ENCODE assay signal across 11 cellular contexts in the genomic region with DNA sequence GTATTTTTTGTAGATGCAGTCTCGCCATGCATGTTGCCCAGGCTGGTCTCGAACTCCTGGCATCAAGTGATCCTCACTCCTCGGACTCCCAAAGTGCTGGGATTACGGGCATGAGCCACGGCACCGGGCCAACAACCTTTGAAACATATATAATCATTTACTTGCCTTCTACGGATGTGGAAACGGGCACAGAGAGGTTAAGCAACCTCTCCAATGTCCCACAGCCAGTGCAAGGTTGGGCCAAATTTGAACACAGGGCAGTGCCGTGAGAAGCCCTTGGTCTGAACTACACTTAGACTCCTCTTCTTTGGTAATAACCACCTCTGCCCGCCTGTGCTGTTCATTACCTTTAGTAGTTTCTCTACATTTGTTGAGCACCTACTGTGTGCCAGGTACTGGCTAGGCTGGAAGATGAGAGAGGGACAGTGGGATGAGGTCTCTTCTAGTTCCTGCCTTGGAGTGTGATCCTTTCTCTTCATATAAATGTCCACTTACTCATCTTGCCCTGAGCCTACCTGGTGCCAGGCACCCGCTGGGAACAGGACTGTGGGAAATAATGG. TPM values are rescaled to one million over a fixed set of nuclear protein-coding genes. Genes with fewer than 3 reads are reported as not detected.
DNase-seq lines count a peak whose midpoint lies in the region; ATAC-seq, FAIRE-seq and TF ChIP-seq lines count a peak whose summit lies in the region.
"Had no signal": no experiment of that assay in that cellular context is flagged by ENCODE, and none has a peak within 500 bp of the region (broad histone marks: within the 10 kb centered on the region; RNA-seq: fewer than 3 reads in every experiment).

No MANE protein-coding gene starts in this region.

- H3K9me3 Mint-ChIP-seq in activated naive CD4-positive, alpha-beta T cell treated with anti-CD3 and anti-CD28 coated beads, Interleukin-2, amount 50 U/mL, for 24 hours: no peaks in the 10 kb centered on the region
- no peaks in the 10 kb centered on the region for H3K9me3 Mint-ChIP-seq in activated CD8-positive, alpha-beta T cell treated with anti-CD3 and anti-CD28 coated beads for 36 hours
- no peaks in the 10 kb centered on the region for H3K9me3 Mint-ChIP-seq in stimulated activated memory B cell treated with anti-CD40 and anti-IgM and Interleukin-4, amounts not matched to agents 10 μg/mL and 1 μg/mL and 100 μg/mL, for 72 hours

- POLR2A ChIA-PET in activated CD8-positive, alpha-beta T cell treated with anti-CD3 and anti-CD28 coated beads for 36 hours (lab: Charles Lee): interaction anchor here (2.7 kb wide), 1 partner anchor 9 kb away, joined by 8 read pairs; no protein-coding TSS in a partner anchor

- H3K36me3 ChIP-seq in vagina: peaks cover 0 to 25% of the 10 kb centered on the region in 2 donors

- no peak overlapping the region for H3K27ac Mint-ChIP-seq in activated naive CD4-positive, alpha-beta T cell treated with anti-CD3 and anti-CD28 coated beads, Interleukin-2, amount 50 U/mL, for 24 hours
- H3K27ac Mint-ChIP-seq in activated CD8-positive, alpha-beta T cell treated with anti-CD3 and anti-CD28 coated beads for 36 hours: peak overlapping the region; percentile 75
- peak overlapping the region; percentile 97 for H3K27ac Mint-ChIP-seq in stimulated activated memory B cell treated with anti-CD40 and anti-IgM and Interleukin-4, amounts not matched to agents 10 μg/mL and 1 μg/mL and 100 μg/mL, for 72 hours

- peak overlapping the region; percentile 97 for H3K4me3 Mint-ChIP-seq in activated naive CD4-positive, alpha-beta T cell treated with anti-CD3 and anti-CD28 coated beads, Interleukin-2, amount 50 U/mL, for 24 hours
- peak overlapping the region; percentile 97 for H3K4me3 Mint-ChIP-seq in activated CD8-positive, alpha-beta T cell treated with anti-CD3 and anti-CD28 coated beads for 36 hours
- H3K4me3 Mint-ChIP-seq in stimulated activated memory B cell treated with anti-CD40 and anti-IgM and Interleukin-4, amounts not matched to agents 10 μg/mL and 1 μg/mL and 100 μg/mL, for 72 hours: no peak overlapping the region

- no peak overlapping the region for H3K4me3 ChIP-seq in vagina
- H3K4me3 ChIP-seq: right atrium auricular region, testis had no signal

- H3K4me1 ChIP-seq in vagina: peaks cover 31% of the 10 kb centered on the region

- intact Hi-C loops in activated CD8-positive, alpha-beta T cell treated with anti-CD3 and anti-CD28 coated beads for 36 hours (cut with micrococcal nuclease): no loop called here
- intact Hi-C loops in vagina (cut with DNase I): no loop called here

- H3K36me3 Mint-ChIP-seq in activated naive CD4-positive, alpha-beta T cell treated with anti-CD3 and anti-CD28 coated beads, Interleukin-2, amount 50 U/mL, for 24 hours: peaks cover 6% of the 10 kb centered on the region
- H3K36me3 Mint-ChIP-seq in activated CD8-positive, alpha-beta T cell treated with anti-CD3 and anti-CD28 coated beads for 36 hours (ENCODE audit: low read depth): peaks cover 47% of the 10 kb centered on the region
- peaks cover 51% of the 10 kb centered on the region for H3K36me3 Mint-ChIP-seq in stimulated activated memory B cell treated with anti-CD40 and anti-IgM and Interleukin-4, amounts not matched to agents 10 μg/mL and 1 μg/mL and 100 μg/mL, for 72 hours

- CTCF ChIA-PET in activated CD8-positive, alpha-beta T cell treated with anti-CD3 and anti-CD28 coated beads for 36 hours (lab: Charles Lee): interaction anchor here (1.3 to 4.6 kb wide), 2 partner anchors 10 to 29 kb away, joined by 3 to 36 read pairs; no protein-coding TSS in a partner anchor

- no peak for FAIRE-seq in GM19239 (lab: Jason Lieb, UNC)
- FAIRE-seq: TTC549 had no signal

- no peak for DNase-seq in activated naive CD4-positive, alpha-beta T cell (lab: John Stamatoyannopoulos, UW)
- no peak for DNase-seq in activated CD8-positive, alpha-beta T cell treated with anti-CD3 and anti-CD28 coated beads for 36 hours
- DNase-seq in vagina (ENCODE audit: extremely low spot score in 2 of 2): no peak
- no peak for DNase-seq in GM19239 (ENCODE audit: insufficient read length, low spot score)
- DNase-seq: esophagus squamous epithelium, NCI-H2227 treated with DMSO at 0.1 percent for 48 hours, testis had no signal

- no peaks in the 10 kb centered on the region for H3K27me3 Mint-ChIP-seq in activated naive CD4-positive, alpha-beta T cell treated with anti-CD3 and anti-CD28 coated beads, Interleukin-2, amount 50 U/mL, for 24 hours
- H3K27me3 Mint-ChIP-seq in activated CD8-positive, alpha-beta T cell treated with anti-CD3 and anti-CD28 coated beads for 36 hours: no peaks in the 10 kb centered on the region
- no peaks in the 10 kb centered on the region for H3K27me3 Mint-ChIP-seq in stimulated activated memory B cell treated with anti-CD40 and anti-IgM and Interleukin-4, amounts not matched to agents 10 μg/mL and 1 μg/mL and 100 μg/mL, for 72 hours

- H3K9me3 ChIP-seq in vagina: no peaks in the 10 kb centered on the region
- H3K9me3 ChIP-seq: esophagus squamous epithelium, right atrium auricular region, testis had no signal

- H3K27me3 ChIP-seq in vagina: no peaks in the 10 kb centered on the region
- H3K27me3 ChIP-seq: esophagus squamous epithelium, right atrium auricular region, testis had no signal

- no peak for TF ChIP-seq POLR2A in vagina (IDR thresholded peaks at IDR 0.05)

- H3K4me1 Mint-ChIP-seq in activated naive CD4-positive, alpha-beta T cell treated with anti-CD3 and anti-CD28 coated beads, Interleukin-2, amount 50 U/mL, for 24 hours: peaks cover 35% of the 10 kb centered on the region
- H3K4me1 Mint-ChIP-seq in activated CD8-positive, alpha-beta T cell treated with anti-CD3 and anti-CD28 coated beads for 36 hours (ENCODE audit: low read depth): peaks cover 32% of the 10 kb centered on the region
- peaks cover 26% of the 10 kb centered on the region for H3K4me1 Mint-ChIP-seq in stimulated activated memory B cell treated with anti-CD40 and anti-IgM and Interleukin-4, amounts not matched to agents 10 μg/mL and 1 μg/mL and 100 μg/mL, for 72 hours

- ATAC-seq in activated CD8-positive, alpha-beta T cell treated with anti-CD3 and anti-CD28 coated beads for 36 hours: no peak
- ATAC-seq in stimulated activated memory B cell treated with anti-CD40 and anti-IgM and Interleukin-4, amounts not matched to agents 10 μg/mL and 1 μg/mL and 100 μg/mL, for 72 hours: no peak

- TF ChIP-seq CTCF in activated CD8-positive, alpha-beta T cell treated with anti-CD3 and anti-CD28 coated beads for 36 hours (IDR thresholded peaks at IDR 0.05): no peak
- no peak for TF ChIP-seq CTCF in vagina (IDR thresholded peaks at IDR 0.05)

- H3K27ac ChIP-seq in vagina: no peak overlapping the region
- H3K27ac ChIP-seq: right atrium auricular region had no signal

RNA-seq across cellular contexts. Expression of gene DDX54, which starts 2.2 kb away (rescaled TPM):
- 100 to 1,000 TPM; 112 to 133 TPM for total RNA-seq in activated CD8-positive, alpha-beta T cell treated with anti-CD3 and anti-CD28 coated beads for 36 hours
- total RNA-seq in vagina: 52.5 TPM

RNA-seq across cellular contexts. Expression of gene RITA1, which starts 2.4 kb away (rescaled TPM):
- total RNA-seq in activated CD8-positive, alpha-beta T cell treated with anti-CD3 and anti-CD28 coated beads for 36 hours: 10 to 100 TPM; 18.5 to 19.1 TPM
- total RNA-seq in vagina: 14.5 TPM

RNA-seq across cellular contexts. Expression of gene CFAP73, which starts 33.6 kb away (rescaled TPM):
- total RNA-seq in activated CD8-positive, alpha-beta T cell treated with anti-CD3 and anti-CD28 coated beads for 36 hours: 1 to 10 TPM; 1.7 to 1.9 TPM
- not detected for total RNA-seq in vagina
- total RNA-seq: right atrium auricular region had no signal

RNA-seq across cellular contexts. Expression of gene TPCN1, which starts 38.2 kb away (rescaled TPM):
- total RNA-seq in activated CD8-positive, alpha-beta T cell treated with anti-CD3 and anti-CD28 coated beads for 36 hours: 10 to 100 TPM; 29.9 to 33.5 TPM
- 39.5 TPM for total RNA-seq in vagina

RNA-seq across cellular contexts. Expression of gene RASAL1, which starts 47.5 kb away (rescaled TPM):
- 10 to 100 TPM in 1 of 2 experiments, 1 to 10 TPM in 1; 9.8 to 12.4 TPM for total RNA-seq in activated CD8-positive, alpha-beta T cell treated with anti-CD3 and anti-CD28 coated beads for 36 hours
- total RNA-seq in vagina: 11.0 TPM
- total RNA-seq: right atrium auricular region had no signal
